In genomic region chr6:87574237-87574636, GRCh38 we compare ENCODE assay signal across 11 cellular contexts. TPM values are rescaled to one million over a fixed set of nuclear protein-coding genes. Genes with fewer than 3 reads are reported as not detected.
A peak's percentile ranks its signal among the peaks of the same experiment; 100 is the strongest.
DNase-seq lines count a peak whose midpoint lies in the region; TF ChIP-seq lines count a peak whose summit lies in the region.
"Had no signal": no experiment of that assay in that cellular context is flagged by ENCODE, and none has a peak within 500 bp of the region (broad histone marks: within the 10 kb centered on the region; RNA-seq: fewer than 3 reads in every experiment).

No MANE protein-coding gene starts in this region.

- H3K4me3 ChIP-seq in breast epithelium (no peak overlapping the region), thymus (ENCODE audit: low read length) (no peak overlapping the region), MG63 (no peak overlapping the region)

- intact Hi-C loops in MCF 10A (cut with micrococcal nuclease) (no loop called here), breast epithelium (cut with DNase I; ENCODE audit: low total_unique reads) (no loop called here)

- peaks cover 32% of the 10 kb centered on the region for H3K4me1 Mint-ChIP-seq in MCF 10A (ENCODE audit: insufficient read depth, unreplicated experiment)

- H3K27me3 ChIP-seq in breast epithelium (no peaks in the 10 kb centered on the region), thymus (ENCODE audit: control insufficient read depth, insufficient read depth) (no peaks in the 10 kb centered on the region), MG63 (no peaks in the 10 kb centered on the region)

- H3K27ac ChIP-seq in breast epithelium (no peak overlapping the region), thymus (ENCODE audit: low read depth) (peak overlapping the region; percentile 31)

- no peaks in the 10 kb centered on the region for H3K9me3 Mint-ChIP-seq in MCF 10A (ENCODE audit: unreplicated experiment)
- H3K9me3 Mint-ChIP-seq: nephron; stimulated activated memory B cell treated with anti-CD40 and anti-IgM and Interleukin-4, amounts not matched to agents 10 μg/mL and 1 μg/mL and 100 μg/mL, for 72 hours had no signal

- H3K9me3 ChIP-seq in breast epithelium (no peaks in the 10 kb centered on the region), thymus (ENCODE audit: control insufficient read depth) (no peaks in the 10 kb centered on the region), MG63 (no peaks in the 10 kb centered on the region)

- no peak overlapping the region for H3K4me3 Mint-ChIP-seq in MCF 10A (ENCODE audit: unreplicated experiment)
- H3K4me3 Mint-ChIP-seq: nephron; stimulated activated memory B cell treated with anti-CD40 and anti-IgM and Interleukin-4, amounts not matched to agents 10 μg/mL and 1 μg/mL and 100 μg/mL, for 72 hours had no signal

- POLR2A ChIA-PET in MCF 10A (lab: Yijun Ruan, JAX) = interaction anchor here (4.1 kb wide), 1 partner anchor 13 kb away, joined by 31 read pairs; the partner anchor contains the start of genes ORC3 and RARS2
- POLR2A ChIA-PET in HEK293T (lab: Yijun Ruan, JAX) = no interaction called here

- CTCF ChIA-PET in MCF 10A (lab: Yijun Ruan, JAX) (interaction anchor here (0.6 to 0.7 kb wide), 2 partner anchors 32 to 1773 kb away, joined by 3 to 6 read pairs; no protein-coding TSS in a partner anchor), HEK293T (lab: Yijun Ruan, JAX) (no interaction called here)

- H3K36me3 Mint-ChIP-seq in MCF 10A (ENCODE audit: insufficient read depth, unreplicated experiment) = peaks cover 6% of the 10 kb centered on the region

- DNase-seq in MCF 10A (ENCODE audit: unreplicated experiment) (peak; percentile 24), breast epithelium (ENCODE audit: low spot score in 2 of 2) (no peak), NCI-H345 treated with DMSO at 0.1 percent for 48 hours (lab: John Stamatoyannopoulos, UW; ENCODE audit: unreplicated experiment) (peak; percentile 20), dermis microvascular lymphatic vessel endothelial cell (ENCODE audit: low read depth in 2 of 2) (peak; percentile 26 to 58), MG63 (no peak), NCI-H446 (lab: John Stamatoyannopoulos, UW) (no peak), HEK293T (ENCODE audit: extremely low spot score) (no peak)
- DNase-seq: activated CD4-positive, alpha-beta T cell treated with anti-CD3 and anti-CD28 coated beads, Interleukin-2, amount 50 U/mL, for 4 hours had no signal

- 9% methylated on average over 1 of the region's 1 CpG for WGBS in thymus

- peak overlapping the region; percentile 4 for H3K27ac Mint-ChIP-seq in MCF 10A (ENCODE audit: low read depth, unreplicated experiment)
- H3K27ac Mint-ChIP-seq: nephron; stimulated activated memory B cell treated with anti-CD40 and anti-IgM and Interleukin-4, amounts not matched to agents 10 μg/mL and 1 μg/mL and 100 μg/mL, for 72 hours had no signal

- BruUV-seq in MCF 10A (replicated peaks; lab: Mats Ljungman, UMichigan) = no TSS peak

- H3K36me3 ChIP-seq in breast epithelium (no peaks in the 10 kb centered on the region), thymus (ENCODE audit: control insufficient read depth, insufficient read depth) (peaks cover 3% of the 10 kb centered on the region), MG63 (peaks cover 27% of the 10 kb centered on the region)

- no peaks in the 10 kb centered on the region for H3K27me3 Mint-ChIP-seq in MCF 10A (ENCODE audit: insufficient read depth, unreplicated experiment)
- H3K27me3 Mint-ChIP-seq: stimulated activated memory B cell treated with anti-CD40 and anti-IgM and Interleukin-4, amounts not matched to agents 10 μg/mL and 1 μg/mL and 100 μg/mL, for 72 hours had no signal

- no peak for TF ChIP-seq POLR2A in breast epithelium (IDR thresholded peaks at IDR 0.05)

- no peak for TF ChIP-seq CTCF in MCF 10A (IDR thresholded peaks at IDR 0.05; ENCODE audit: unreplicated experiment)
- no peak for TF ChIP-seq CTCF in breast epithelium (IDR thresholded peaks at IDR 0.05)

- H3K4me1 ChIP-seq in breast epithelium (no peaks in the 10 kb centered on the region), thymus (ENCODE audit: control insufficient read depth, insufficient read depth, low read length) (peaks cover 10% of the 10 kb centered on the region)

TF ChIP-seq in HEK293T, 16 proteins besides CTCF, POLR2A, EP300 and RAD21:
- TF ChIP-seq ARNT (IDR thresholded peaks at IDR 0.05) (no peak), SP1 (IDR thresholded peaks at IDR 0.05) (no peak), ZNF384 (IDR thresholded peaks at IDR 0.05) (no peak), TARDBP (IDR thresholded peaks at IDR 0.05) (no peak), SUZ12 (IDR thresholded peaks at IDR 0.05) (no peak), LEF1 (IDR thresholded peaks at IDR 0.05; ENCODE audit: borderline replicate concordance) (no peak), BHLHE40 (IDR thresholded peaks at IDR 0.05; ENCODE audit: borderline replicate concordance) (no peak), NFRKB (IDR thresholded peaks at IDR 0.05) (no peak), FOXK2 (IDR thresholded peaks at IDR 0.05) (no peak), HDGF (IDR thresholded peaks at IDR 0.05; ENCODE audit: borderline replicate concordance) (no peak), ELF4 (IDR thresholded peaks at IDR 0.05) (no peak), FOXA1 (IDR thresholded peaks at IDR 0.05) (no peak), L3MBTL2 (conservative IDR thresholded peaks at IDR 0.05) (no peak), FOXM1 (IDR thresholded peaks at IDR 0.05; ENCODE audit: borderline replicate concordance) (no peak), PKNOX1 (IDR thresholded peaks at IDR 0.05) (no peak), CTBP1 (IDR thresholded peaks at IDR 0.05; ENCODE audit: borderline replicate concordance) (no peak)

RNA-seq across cellular contexts. Expression of gene RARS2, which starts 15.6 kb away (rescaled TPM):
- 29.9 and 31.0 TPM in 2 replicates for total RNA-seq in MCF 10A (2022)
- 10 to 100 TPM; 29.3 to 33.1 (median 30.5) TPM for total RNA-seq in breast epithelium
- 28.6 and 33.5 TPM in 2 replicates for total RNA-seq in dermis microvascular lymphatic vessel endothelial cell
- 25.3 TPM for polyA plus RNA-seq in thymus
- 24.0 and 35.2 TPM in 2 replicates for total RNA-seq in MG63 (2014; rRNA removed; shearing (Covaris generic); ENCODE audit: low replicate concordance)

RNA-seq across cellular contexts. Expression of gene ORC3, which starts 15.7 kb away (rescaled TPM):
- total RNA-seq in MCF 10A (2022) = 19.4 and 21.1 TPM in 2 replicates
- 10 to 100 TPM; 22.6 to 32.6 (median 26.6) TPM for total RNA-seq in breast epithelium
- total RNA-seq in dermis microvascular lymphatic vessel endothelial cell = 10.1 and 12.1 TPM in 2 replicates
- polyA plus RNA-seq in thymus = 23.4 TPM
- 35.4 and 69.6 TPM in 2 replicates for total RNA-seq in MG63 (2014; rRNA removed; shearing (Covaris generic); ENCODE audit: low replicate concordance)

Comparison
In these comparisons a context has a peak if more than half of its experiments do, and no peak if none do; other contexts are left out.
1. DNase-seq: peak in MCF 10A (single experiment), NCI-H345 treated with DMSO at 0.1 percent for 48 hours (single experiment) and dermis microvascular lymphatic vessel endothelial cell (2 of 2); none in breast epithelium (0 of 2), MG63 (single experiment), NCI-H446 (0 of 2) and HEK293T (single experiment).